22 cellular contexts compared by ENCODE assay signal in genomic region chr11:92190535-92191206, GRCh38.
"Had no signal": no experiment of that assay in that cellular context is flagged by ENCODE, and none has a peak within 500 bp of the region (broad histone marks: within the 10 kb centered on the region; RNA-seq: fewer than 3 reads in every experiment).

No MANE protein-coding gene starts in this region.

- H3K27me3 ChIP-seq: MG63, Peyer's patch, SJSA1 had no signal

- H3K4me1 ChIP-seq: Peyer's patch, SJSA1 had no signal

- H3K27ac ChIP-seq: HL-60, PC-9, Peyer's patch, SJSA1, SK-N-MC had no signal

- H3K9me3 ChIP-seq: MG63, Peyer's patch, SJSA1 had no signal

- ATAC-seq: Right ventricle myocardium inferior had no signal

- H3K4me2 ChIP-seq: PC-9 had no signal

- H2AFZ ChIP-seq: PC-9 had no signal

- DNase-seq: KBM-7; MG63; NCI-H1092 treated with DMSO at 0.1 percent for 48 hours; NCI-H1436; NCI-H187; NCI-H2029; NCI-H2171; NCI-H226; NCI-H446; NCI-H510A; NCI-H524 treated with DMSO at 0.1 percent for 48 hours; NCI-H69; NCI-H774; NK-92 treated with Interleukin-12 subunit alpha and Interleukin-12 subunit beta, amount 100 ng/mL, for 24 hours; OCI-M1; Peyer's patch; SIG-M5 had no signal

- H3K4me3 ChIP-seq: MG63, PC-9, Peyer's patch, SJSA1, SK-N-MC had no signal

- H3K36me3 ChIP-seq: MG63, Peyer's patch, SJSA1 had no signal
